ENCODE assay signal across 12 cellular contexts in the genomic region with DNA sequence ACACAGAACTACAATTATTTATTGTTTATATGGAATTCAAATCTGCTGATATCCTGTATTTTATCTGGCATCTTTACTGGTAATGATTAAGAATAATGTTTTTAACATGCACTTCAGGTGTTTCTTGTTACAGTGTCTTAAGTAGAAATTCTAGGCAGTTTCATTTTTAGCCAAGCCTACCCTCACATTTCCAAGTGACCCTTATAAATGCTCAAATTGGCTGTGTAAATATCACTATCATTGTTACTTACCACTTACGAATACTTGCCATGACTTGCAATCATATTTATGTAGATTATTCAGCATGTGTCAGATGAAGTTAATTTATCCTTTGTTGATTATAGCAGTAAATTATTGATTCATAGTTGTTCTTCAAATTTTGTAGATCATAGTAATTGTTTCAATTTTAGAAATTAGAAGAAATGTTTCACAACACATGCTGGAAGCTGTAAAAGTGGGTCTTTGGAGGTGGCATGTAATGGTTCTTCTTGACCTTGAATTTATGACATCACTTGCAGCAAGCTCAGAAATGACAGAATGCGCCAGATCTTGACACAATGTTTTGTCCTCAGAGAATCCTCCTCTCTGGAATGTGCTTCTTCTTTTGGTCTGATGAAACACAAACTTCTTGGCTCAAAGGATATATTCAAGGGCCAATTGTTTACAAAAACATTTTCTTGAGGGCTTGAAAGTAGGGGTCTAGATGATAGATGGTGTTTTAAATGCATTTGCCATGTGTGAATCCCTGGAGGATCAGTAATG.
DNase-seq lines count a peak whose midpoint lies in the region; ATAC-seq and TF ChIP-seq lines count a peak whose summit lies in the region.
"Had no signal": no experiment of that assay in that cellular context is flagged by ENCODE, and none has a peak within 500 bp of the region (broad histone marks: within the 10 kb centered on the region; RNA-seq: fewer than 3 reads in every experiment).

No MANE protein-coding gene starts in this region.

- no peak for TF ChIP-seq POLR2A in esophagus muscularis mucosa (IDR thresholded peaks at IDR 0.05; ENCODE audit: low read depth)
- TF ChIP-seq POLR2A in uterus (IDR thresholded peaks at IDR 0.05): no peak

- H3K9me2 ChIP-seq in SK-N-SH: no peaks in the 10 kb centered on the region

- H2BK15ac ChIP-seq in mesenchymal stem cell (ENCODE audit: low read depth, poor library complexity, severe bottlenecking): no peak overlapping the region

- H3K27me3 ChIP-seq in right cardiac atrium (ENCODE audit: control insufficient read depth, insufficient read depth) (no peaks in the 10 kb centered on the region), esophagus muscularis mucosa (no peaks in the 10 kb centered on the region), mesenchymal stem cell (ENCODE audit: control insufficient read depth in 1 of 2, insufficient read depth in 1 of 2, low read length in 2 of 2) (no peaks in the 10 kb centered on the region), uterus (no peaks in the 10 kb centered on the region), SK-N-SH (ENCODE audit: insufficient read depth) (no peaks in the 10 kb centered on the region; the same call in 1 of the 2 replicates)
- H3K27me3 ChIP-seq: thyroid gland had no signal

- POLR2A ChIA-PET in SK-N-SH (lab: Yijun Ruan, JAX): no interaction called here

- H3K9me3 ChIP-seq in right cardiac atrium (ENCODE audit: control insufficient read depth, low read length) (no peaks in the 10 kb centered on the region), esophagus muscularis mucosa (peaks cover 0 to 10% (median 0%) of the 10 kb centered on the region in 4 donors), mesenchymal stem cell (ENCODE audit: control insufficient read depth, low read length) (peaks cover 4% of the 10 kb centered on the region), uterus (peaks cover 0 to 9% of the 10 kb centered on the region in 2 donors), SK-N-SH (no peaks in the 10 kb centered on the region)
- H3K9me3 ChIP-seq: thyroid gland had no signal

- H3K36me3 ChIP-seq in esophagus muscularis mucosa (no peaks in the 10 kb centered on the region), mesenchymal stem cell (ENCODE audit: control insufficient read depth in 1 of 2, insufficient read depth in 2 of 2, low read depth in 1 of 2, low read length in 2 of 2) (no peaks in the 10 kb centered on the region), uterus (no peaks in the 10 kb centered on the region), SK-N-SH (replicated peaks in 1 of 2; ENCODE audit: control insufficient read depth in 1 of 2, insufficient read depth in 2 of 2, low read length in 1 of 2) (no peaks in the 10 kb centered on the region)
- H3K36me3 ChIP-seq: thyroid gland had no signal

- 68% methylated on average over 2 of the region's 2 CpGs for WGBS in right cardiac atrium
- WGBS in esophagus muscularis mucosa: 71% methylated on average over 2 of the region's 2 CpGs
- 44% methylated on average over 1 of the region's 2 CpGs for WGBS in mesenchymal stem cell
- WGBS in SK-N-SH (ENCODE audit: low lambda C conversion rate): 2% methylated on average over 2 of the region's 2 CpGs

- DNase-seq in Right ventricle myocardium superior: no peak
- no peak for DNase-seq in right cardiac atrium
- no peak for DNase-seq in esophagus muscularis mucosa (ENCODE audit: extremely low spot score)
- peak; percentile 36 for DNase-seq in mesenchymal stem cell
- no peak for DNase-seq in uterus
- DNase-seq in SK-N-SH: no peak
- no peak for DNase-seq in DMS153 (lab: John Stamatoyannopoulos, UW)
- DNase-seq in ecto neural progenitor cell (ENCODE audit: low spot score): no peak
- DNase-seq: thyroid gland had no signal

- H2AK5ac ChIP-seq in mesenchymal stem cell (ENCODE audit: low read length, severe bottlenecking): no peak overlapping the region

- H2BK12ac ChIP-seq in mesenchymal stem cell (ENCODE audit: low read length in 2 of 2): no peak overlapping the region

- H3K4me1 ChIP-seq in right cardiac atrium (ENCODE audit: control insufficient read depth, insufficient read depth, low read length): no peaks in the 10 kb centered on the region
- peaks cover 0 to 21% (median 8%) of the 10 kb centered on the region in 4 donors for H3K4me1 ChIP-seq in esophagus muscularis mucosa
- H3K4me1 ChIP-seq in mesenchymal stem cell (ENCODE audit: control insufficient read depth, insufficient read depth, low read depth, low read length): peaks cover 5% of the 10 kb centered on the region
- H3K4me1 ChIP-seq in uterus: no peaks in the 10 kb centered on the region
- no peaks in the 10 kb centered on the region for H3K4me1 ChIP-seq in SK-N-SH (ENCODE audit: control insufficient read depth in 1 of 2, insufficient read depth in 2 of 2, low read depth in 1 of 2, low read length in 1 of 2)
- H3K4me1 ChIP-seq: parathyroid adenoma, thyroid gland had no signal

- no peaks in the 10 kb centered on the region for H3K79me2 ChIP-seq in SK-N-SH (ENCODE audit: insufficient read depth)
- H3K79me2 ChIP-seq: parathyroid adenoma had no signal

- H3K4me2 ChIP-seq in mesenchymal stem cell (ENCODE audit: low read length, poor library complexity, severe bottlenecking): no peak overlapping the region
- H3K4me2 ChIP-seq in SK-N-SH: no peak overlapping the region

- H4K20me1 ChIP-seq in SK-N-SH (ENCODE audit: insufficient read depth): no peaks in the 10 kb centered on the region

- intact Hi-C loops in Right ventricle myocardium superior (cut with DNase I): no loop called here
- intact Hi-C loops in right cardiac atrium (cut with DNase I): no loop called here
- intact Hi-C loops in esophagus muscularis mucosa (cut with DNase I): no loop called here
- intact Hi-C loops in uterus (cut with DNase I; ENCODE audit: low total_unique reads): no loop called here

- peak; percentile 49 for ATAC-seq in Right ventricle myocardium superior (ENCODE audit: poor library complexity)
- no peak for ATAC-seq in right cardiac atrium
- ATAC-seq: activated T-helper 17 cell treated with anti-CD3 and anti-CD28 coated beads, Interleukin-2, amount 50 U/mL, for 72 hours; stimulated activated memory B cell treated with anti-CD40 and anti-IgM and Interleukin-4, amounts not matched to agents 10 μg/mL and 1 μg/mL and 100 μg/mL, for 72 hours had no signal

- H3K18ac ChIP-seq in mesenchymal stem cell (ENCODE audit: low read depth in 1 of 2, low read length in 2 of 2): no peak overlapping the region

- no peak overlapping the region for H2BK5ac ChIP-seq in mesenchymal stem cell (ENCODE audit: low read depth, low read length, poor library complexity, severe bottlenecking)

- no peak for TF ChIP-seq RAD21 in SK-N-SH (IDR thresholded peaks at IDR 0.05; ENCODE audit: low read length)

- no peak overlapping the region for H4K8ac ChIP-seq in mesenchymal stem cell (ENCODE audit: low read length)

- H3K4ac ChIP-seq in mesenchymal stem cell (ENCODE audit: low read depth in 1 of 2, low read length in 2 of 2): no peak overlapping the region

- H4K91ac ChIP-seq in mesenchymal stem cell (ENCODE audit: low read length): no peak overlapping the region

- H3K23ac ChIP-seq in mesenchymal stem cell (ENCODE audit: low read length in 2 of 2): no peak overlapping the region

- TF ChIP-seq EP300 in esophagus muscularis mucosa (IDR thresholded peaks at IDR 0.05): no peak
- TF ChIP-seq EP300 in SK-N-SH (IDR thresholded peaks at IDR 0.05; ENCODE audit: borderline replicate concordance in 1 of 2, low read depth in 1 of 2, low read length in 1 of 2): no peak

- H2AFZ ChIP-seq in mesenchymal stem cell (ENCODE audit: low read depth, low read length) (no peak overlapping the region), SK-N-SH (ENCODE audit: low read depth) (no peak overlapping the region)
- H2AFZ ChIP-seq: parathyroid adenoma had no signal

- H3K27ac ChIP-seq in right cardiac atrium (ENCODE audit: low read length) (no peak overlapping the region), esophagus muscularis mucosa (replicated peaks in 1 of 4) (peak overlapping the region; percentile 40 to 64 (median 58)), mesenchymal stem cell (ENCODE audit: low read length, poor library complexity, severe bottlenecking) (no peak overlapping the region), uterus (peak overlapping the region; percentile 63), SK-N-SH (ENCODE audit: low read depth in 2 of 2, low read length in 1 of 2) (no peak overlapping the region)
- H3K27ac ChIP-seq: parathyroid adenoma, thyroid gland had no signal

- H3K14ac ChIP-seq in mesenchymal stem cell (ENCODE audit: low read length in 2 of 2): no peak overlapping the region

- CTCF ChIA-PET in SK-N-SH (lab: Yijun Ruan, JAX): no interaction called here

- no peak overlapping the region for H3K4me3 ChIP-seq in right cardiac atrium (ENCODE audit: low read length)
- no peak overlapping the region for H3K4me3 ChIP-seq in esophagus muscularis mucosa
- H3K4me3 ChIP-seq in mesenchymal stem cell (ENCODE audit: insufficient read depth in 1 of 2, low read depth in 1 of 2, low read length in 2 of 2): no peak overlapping the region
- H3K4me3 ChIP-seq in uterus: no peak overlapping the region
- H3K4me3 ChIP-seq in SK-N-SH (ENCODE audit: low read depth in 2 of 2, low read length in 1 of 2): no peak overlapping the region
- H3K4me3 ChIP-seq: thyroid gland had no signal

- no peaks in the 10 kb centered on the region for H3F3A ChIP-seq in SK-N-SH (replicated peaks; ENCODE audit: insufficient read depth)

- TF ChIP-seq CTCF in esophagus muscularis mucosa (IDR thresholded peaks at IDR 0.05): no peak
- no peak for TF ChIP-seq CTCF in uterus (IDR thresholded peaks at IDR 0.05)
- no peak for TF ChIP-seq CTCF in SK-N-SH (IDR thresholded peaks at IDR 0.05)

- H3K9ac ChIP-seq in mesenchymal stem cell (ENCODE audit: low read length): peak overlapping the region; percentile 79
- no peak overlapping the region for H3K9ac ChIP-seq in SK-N-SH
- H3K9ac ChIP-seq: parathyroid adenoma had no signal

- H2BK120ac ChIP-seq in mesenchymal stem cell (ENCODE audit: low read depth, low read length): no peak overlapping the region

- H3K79me1 ChIP-seq in mesenchymal stem cell (replicated peaks; ENCODE audit: low read length, poor library complexity, severe bottlenecking): no peaks in the 10 kb centered on the region

TF ChIP-seq in SK-N-SH, 30 proteins besides CTCF, POLR2A, EP300 and RAD21 (continues in another document):
- TF ChIP-seq, protein P1, sequence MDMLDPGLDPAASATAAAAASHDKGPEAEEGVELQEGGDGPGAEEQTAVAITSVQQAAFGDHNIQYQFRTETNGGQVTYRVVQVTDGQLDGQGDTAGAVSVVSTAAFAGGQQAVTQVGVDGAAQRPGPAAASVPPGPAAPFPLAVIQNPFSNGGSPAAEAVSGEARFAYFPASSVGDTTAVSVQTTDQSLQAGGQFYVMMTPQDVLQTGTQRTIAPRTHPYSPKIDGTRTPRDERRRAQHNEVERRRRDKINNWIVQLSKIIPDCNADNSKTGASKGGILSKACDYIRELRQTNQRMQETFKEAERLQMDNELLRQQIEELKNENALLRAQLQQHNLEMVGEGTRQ (IDR thresholded peaks at IDR 0.05; ENCODE audit: borderline replicate concordance, low read depth, low read length): no peak
- no peak for TF ChIP-seq NFIC (IDR thresholded peaks at IDR 0.05; ENCODE audit: borderline replicate concordance)
- TF ChIP-seq, protein P2, sequence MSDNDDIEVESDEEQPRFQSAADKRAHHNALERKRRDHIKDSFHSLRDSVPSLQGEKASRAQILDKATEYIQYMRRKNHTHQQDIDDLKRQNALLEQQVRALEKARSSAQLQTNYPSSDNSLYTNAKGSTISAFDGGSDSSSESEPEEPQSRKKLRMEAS (IDR thresholded peaks at IDR 0.05; ENCODE audit: low read depth): no peak

Comparison
In these comparisons a context has a peak if more than half of its experiments do, and no peak if none do; other contexts are left out.
1. H3K27ac ChIP-seq: peak in esophagus muscularis mucosa (4 of 4) and uterus (2 of 2); none in right cardiac atrium (single experiment), mesenchymal stem cell (single experiment) and SK-N-SH (0 of 2).